ENCODE assay signal across 28 cellular contexts in the genomic region with DNA sequence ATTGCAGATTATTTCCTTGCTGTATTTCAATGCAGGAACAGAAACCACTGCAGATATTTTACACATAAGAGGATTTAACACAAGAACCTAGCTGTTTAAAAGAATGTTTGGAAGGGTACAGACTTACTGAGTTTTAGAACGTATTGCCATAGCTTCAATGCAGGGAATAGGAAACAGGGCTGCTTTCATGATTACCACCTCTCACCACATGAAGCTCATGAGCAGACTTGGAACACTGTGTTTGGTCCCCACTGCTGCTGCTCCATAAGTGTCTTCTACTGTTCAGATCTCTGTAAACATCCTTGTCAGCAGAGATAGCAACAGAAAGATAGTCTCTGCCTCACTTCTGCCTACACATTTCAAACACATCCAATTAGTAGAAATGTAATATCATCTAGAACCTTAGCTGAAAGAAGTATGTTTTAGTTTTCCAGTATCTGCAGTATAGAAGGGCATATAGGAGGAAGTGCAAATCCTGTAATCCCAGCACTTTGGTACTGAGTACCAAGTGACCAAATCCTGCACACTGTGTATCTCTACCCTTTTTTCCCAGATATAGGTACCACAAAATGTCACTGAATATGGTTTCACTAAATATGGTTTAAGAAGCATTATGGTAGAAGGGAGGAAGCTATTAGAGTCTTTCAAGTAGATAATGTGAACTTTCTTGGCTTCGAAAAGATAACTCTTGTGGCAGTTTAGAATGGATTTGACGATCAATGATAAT.
"Had no signal": no experiment of that assay in that cellular context is flagged by ENCODE, and none has a peak within 500 bp of the region (broad histone marks: within the 10 kb centered on the region; RNA-seq: fewer than 3 reads in every experiment).

No MANE protein-coding gene starts in this region.

- H3K27ac Mint-ChIP-seq: dendritic cell treated with granulocyte-macrophage colony-stimulating factor and Interleukin-4, amounts not matched to agents 40 ng/mL and 50 ng/mL, for 4 days; endodermal cell; natural killer cell treated with Interleukin-12 subunit alpha and Interleukin-12 subunit beta and Interleukin-15 and Interleukin-18, amount 100 ng/mL, for 72 hours; stimulated activated memory B cell treated with anti-CD40 and anti-IgM and Interleukin-4, amounts not matched to agents 10 μg/mL and 1 μg/mL and 100 μg/mL, for 72 hours; type B pancreatic cell had no signal

- H3K27me3 Mint-ChIP-seq: dendritic cell treated with granulocyte-macrophage colony-stimulating factor and Interleukin-4, amounts not matched to agents 40 ng/mL and 50 ng/mL, for 4 days; naive B cell; natural killer cell treated with Interleukin-12 subunit alpha and Interleukin-12 subunit beta and Interleukin-15 and Interleukin-18, amount 100 ng/mL, for 72 hours; stimulated activated memory B cell treated with anti-CD40 and anti-IgM and Interleukin-4, amounts not matched to agents 10 μg/mL and 1 μg/mL and 100 μg/mL, for 72 hours; type B pancreatic cell had no signal

- H3K4me3 Mint-ChIP-seq: dendritic cell treated with granulocyte-macrophage colony-stimulating factor and Interleukin-4, amounts not matched to agents 40 ng/mL and 50 ng/mL, for 4 days; endodermal cell; naive B cell; natural killer cell treated with Interleukin-12 subunit alpha and Interleukin-12 subunit beta and Interleukin-15 and Interleukin-18, amount 100 ng/mL, for 72 hours; neural crest cell; stimulated activated memory B cell treated with anti-CD40 and anti-IgM and Interleukin-4, amounts not matched to agents 10 μg/mL and 1 μg/mL and 100 μg/mL, for 72 hours; type B pancreatic cell had no signal

- H3K4me1 ChIP-seq: colonic mucosa, gastroesophageal sphincter, heart right ventricle, left ventricle myocardium inferior, lower lobe of right lung, psoas muscle, spleen, testis, tibial artery had no signal

- H3K36me3 ChIP-seq: colonic mucosa, lower lobe of right lung had no signal

- H3K27me3 ChIP-seq: colonic mucosa, gastroesophageal sphincter, heart right ventricle, spleen, testis, tibial artery had no signal

- ATAC-seq: esophagus mucosa; gastroesophageal sphincter; heart right ventricle; left cardiac atrium; lower lobe of right lung; natural killer cell treated with Interleukin-12 subunit alpha and Interleukin-12 subunit beta and Interleukin-15 and Interleukin-18, amount 100 ng/mL, for 72 hours; psoas muscle; right cardiac atrium; stimulated activated memory B cell treated with anti-CD40 and anti-IgM and Interleukin-4, amounts not matched to agents 10 μg/mL and 1 μg/mL and 100 μg/mL, for 72 hours; stimulated activated naive CD8-positive, alpha-beta T cell treated with anti-CD3 and anti-CD28 coated beads, Interleukin-15, Interleukin-2, amounts not matched to agents 100 U/mL and 50 U/mL, for 24 hours had no signal

- DNase-seq: colonic mucosa; effector CD8-positive, alpha-beta T cell; endodermal cell; foreskin fibroblast; glutamatergic neuron; heart right ventricle; hippocampal formation; left cardiac atrium; left ventricle myocardium inferior; lower lobe of right lung; naive B cell; psoas muscle; right cardiac atrium; spleen; stimulated activated CD4-positive, alpha-beta T cell treated with anti-CD3 and anti-CD28 coated beads, Interleukin-4, amount 100 ng/mL, for 4 hours; stimulated activated naive CD8-positive, alpha-beta T cell treated with anti-CD3 and anti-CD28 coated beads, Interleukin-15, Interleukin-2, amounts not matched to agents 100 U/mL and 50 U/mL, for 24 hours; substantia nigra; testis; tibial artery had no signal

- H3K9me3 ChIP-seq: colonic mucosa, gastroesophageal sphincter, left ventricle myocardium inferior, lower lobe of right lung, psoas muscle, testis, tibial artery had no signal

- H3K9me3 Mint-ChIP-seq: natural killer cell treated with Interleukin-12 subunit alpha and Interleukin-12 subunit beta and Interleukin-15 and Interleukin-18, amount 100 ng/mL, for 72 hours had no signal

- H3K4me3 ChIP-seq: colonic mucosa, gastroesophageal sphincter, heart right ventricle, left ventricle myocardium inferior, lower lobe of right lung, psoas muscle, skin epidermis, spleen, testis, tibial artery had no signal

- H3K4me1 Mint-ChIP-seq: endodermal cell; naive B cell; neural crest cell; stimulated activated memory B cell treated with anti-CD40 and anti-IgM and Interleukin-4, amounts not matched to agents 10 μg/mL and 1 μg/mL and 100 μg/mL, for 72 hours had no signal

- H3K27ac ChIP-seq: colonic mucosa, epithelial cell of prostate, gastroesophageal sphincter, heart right ventricle, left ventricle myocardium inferior, lower lobe of right lung, psoas muscle, skin epidermis, spleen, testis, tibial artery had no signal
